ENCODE assay signal across 1 cellular context in genomic region chr12:122503147-122503751, GRCh38.
TF ChIP-seq lines count a peak whose summit lies in the region.

No MANE protein-coding gene starts in this region.

TF ChIP-seq in HepG2, 621 proteins besides CTCF, POLR2A, EP300 and RAD21:
- no peak for TF ChIP-seq ZNF256 (CRISPR knock-in tag; conservative IDR thresholded peaks at IDR 0.05)
- peak; percentile 88 for TF ChIP-seq RBM22 (optimal IDR thresholded peaks at IDR 0.05; ENCODE audit: low read length)
- TF ChIP-seq ZNF746 (CRISPR knock-in tag; IDR thresholded peaks at IDR 0.05) = no peak
- TF ChIP-seq POLR2AphosphoS2 (IDR thresholded peaks at IDR 0.05; ENCODE audit: low read depth, low read length) = peak; percentile 43; the same call in 1 of the 2 replicates
TF ChIP-seq in HepG2: peak in this region for 2.
